In the genomic region with DNA sequence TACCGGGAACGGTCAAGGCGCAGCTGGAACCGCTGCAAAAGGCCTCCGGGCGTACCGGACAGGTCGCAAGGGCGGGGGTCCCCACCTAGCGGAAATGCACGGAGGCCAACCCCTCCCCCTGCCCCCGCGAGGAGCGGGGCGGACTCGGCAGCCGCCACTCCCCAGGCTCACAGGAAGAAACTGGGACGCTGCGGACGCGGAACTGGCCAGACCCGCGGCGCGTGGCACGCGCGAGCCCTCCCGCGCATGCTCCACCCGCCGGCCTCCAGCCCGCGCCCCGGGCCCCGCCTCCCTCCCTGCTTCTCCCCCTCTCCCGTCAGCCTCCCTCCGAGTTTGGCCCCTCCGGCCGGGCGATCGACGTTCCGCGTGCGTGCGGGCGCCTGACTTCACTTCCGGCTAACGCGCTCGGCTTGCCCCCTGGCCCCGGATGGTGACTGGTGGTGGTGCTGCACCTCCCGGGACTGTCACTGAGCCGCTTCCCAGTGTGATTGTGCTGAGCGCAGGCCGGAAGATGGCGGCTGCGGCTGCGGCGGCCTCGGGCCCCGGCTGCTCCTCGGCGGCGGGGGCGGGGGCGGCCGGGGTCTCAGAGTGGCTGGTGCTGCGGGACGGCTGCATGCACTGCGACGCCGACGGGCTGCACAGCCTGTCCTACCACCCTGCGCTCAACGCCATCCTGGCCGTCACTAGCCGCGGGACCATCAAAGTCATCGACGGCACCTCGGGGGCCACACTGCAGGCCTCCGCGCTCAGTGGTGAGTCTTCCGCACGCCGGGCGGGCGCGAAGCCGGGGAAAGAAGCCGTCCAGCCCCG, we compare ENCODE assay signal across 1 cellular context.
TF ChIP-seq lines count a peak whose summit lies in the region.

A gene with protein sequence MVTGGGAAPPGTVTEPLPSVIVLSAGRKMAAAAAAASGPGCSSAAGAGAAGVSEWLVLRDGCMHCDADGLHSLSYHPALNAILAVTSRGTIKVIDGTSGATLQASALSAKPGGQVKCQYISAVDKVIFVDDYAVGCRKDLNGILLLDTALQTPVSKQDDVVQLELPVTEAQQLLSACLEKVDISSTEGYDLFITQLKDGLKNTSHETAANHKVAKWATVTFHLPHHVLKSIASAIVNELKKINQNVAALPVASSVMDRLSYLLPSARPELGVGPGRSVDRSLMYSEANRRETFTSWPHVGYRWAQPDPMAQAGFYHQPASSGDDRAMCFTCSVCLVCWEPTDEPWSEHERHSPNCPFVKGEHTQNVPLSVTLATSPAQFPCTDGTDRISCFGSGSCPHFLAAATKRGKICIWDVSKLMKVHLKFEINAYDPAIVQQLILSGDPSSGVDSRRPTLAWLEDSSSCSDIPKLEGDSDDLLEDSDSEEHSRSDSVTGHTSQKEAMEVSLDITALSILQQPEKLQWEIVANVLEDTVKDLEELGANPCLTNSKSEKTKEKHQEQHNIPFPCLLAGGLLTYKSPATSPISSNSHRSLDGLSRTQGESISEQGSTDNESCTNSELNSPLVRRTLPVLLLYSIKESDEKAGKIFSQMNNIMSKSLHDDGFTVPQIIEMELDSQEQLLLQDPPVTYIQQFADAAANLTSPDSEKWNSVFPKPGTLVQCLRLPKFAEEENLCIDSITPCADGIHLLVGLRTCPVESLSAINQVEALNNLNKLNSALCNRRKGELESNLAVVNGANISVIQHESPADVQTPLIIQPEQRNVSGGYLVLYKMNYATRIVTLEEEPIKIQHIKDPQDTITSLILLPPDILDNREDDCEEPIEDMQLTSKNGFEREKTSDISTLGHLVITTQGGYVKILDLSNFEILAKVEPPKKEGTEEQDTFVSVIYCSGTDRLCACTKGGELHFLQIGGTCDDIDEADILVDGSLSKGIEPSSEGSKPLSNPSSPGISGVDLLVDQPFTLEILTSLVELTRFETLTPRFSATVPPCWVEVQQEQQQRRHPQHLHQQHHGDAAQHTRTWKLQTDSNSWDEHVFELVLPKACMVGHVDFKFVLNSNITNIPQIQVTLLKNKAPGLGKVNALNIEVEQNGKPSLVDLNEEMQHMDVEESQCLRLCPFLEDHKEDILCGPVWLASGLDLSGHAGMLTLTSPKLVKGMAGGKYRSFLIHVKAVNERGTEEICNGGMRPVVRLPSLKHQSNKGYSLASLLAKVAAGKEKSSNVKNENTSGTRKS (N-terminal part only) (plus strand): TSS at position 289 of the 810 bp plus-strand sequence. CDS start 139 bp downstream, at position 428.

TF ChIP-seq in GM12878, 131 proteins besides CTCF, POLR2A, EP300 and RAD21 (continued from another document and continues in another):
- TF ChIP-seq, protein P1, sequence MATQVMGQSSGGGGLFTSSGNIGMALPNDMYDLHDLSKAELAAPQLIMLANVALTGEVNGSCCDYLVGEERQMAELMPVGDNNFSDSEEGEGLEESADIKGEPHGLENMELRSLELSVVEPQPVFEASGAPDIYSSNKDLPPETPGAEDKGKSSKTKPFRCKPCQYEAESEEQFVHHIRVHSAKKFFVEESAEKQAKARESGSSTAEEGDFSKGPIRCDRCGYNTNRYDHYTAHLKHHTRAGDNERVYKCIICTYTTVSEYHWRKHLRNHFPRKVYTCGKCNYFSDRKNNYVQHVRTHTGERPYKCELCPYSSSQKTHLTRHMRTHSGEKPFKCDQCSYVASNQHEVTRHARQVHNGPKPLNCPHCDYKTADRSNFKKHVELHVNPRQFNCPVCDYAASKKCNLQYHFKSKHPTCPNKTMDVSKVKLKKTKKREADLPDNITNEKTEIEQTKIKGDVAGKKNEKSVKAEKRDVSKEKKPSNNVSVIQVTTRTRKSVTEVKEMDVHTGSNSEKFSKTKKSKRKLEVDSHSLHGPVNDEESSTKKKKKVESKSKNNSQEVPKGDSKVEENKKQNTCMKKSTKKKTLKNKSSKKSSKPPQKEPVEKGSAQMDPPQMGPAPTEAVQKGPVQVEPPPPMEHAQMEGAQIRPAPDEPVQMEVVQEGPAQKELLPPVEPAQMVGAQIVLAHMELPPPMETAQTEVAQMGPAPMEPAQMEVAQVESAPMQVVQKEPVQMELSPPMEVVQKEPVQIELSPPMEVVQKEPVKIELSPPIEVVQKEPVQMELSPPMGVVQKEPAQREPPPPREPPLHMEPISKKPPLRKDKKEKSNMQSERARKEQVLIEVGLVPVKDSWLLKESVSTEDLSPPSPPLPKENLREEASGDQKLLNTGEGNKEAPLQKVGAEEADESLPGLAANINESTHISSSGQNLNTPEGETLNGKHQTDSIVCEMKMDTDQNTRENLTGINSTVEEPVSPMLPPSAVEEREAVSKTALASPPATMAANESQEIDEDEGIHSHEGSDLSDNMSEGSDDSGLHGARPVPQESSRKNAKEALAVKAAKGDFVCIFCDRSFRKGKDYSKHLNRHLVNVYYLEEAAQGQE (IDR thresholded peaks at IDR 0.05; ENCODE audit: low read depth, low read length): no peak
- TF ChIP-seq SUZ12 (IDR thresholded peaks at IDR 0.05; ENCODE audit: unreplicated experiment) (no peak), CBX3 (IDR thresholded peaks at IDR 0.05; ENCODE audit: borderline replicate concordance, low read depth) (no peak), ZNF622 (IDR thresholded peaks at IDR 0.05) (no peak), RFX5 (IDR thresholded peaks at IDR 0.05; ENCODE audit: low read depth, low read length) (0 out of 2 replicates have a peak, but pooled peaks have one; percentile 28), CBFB (IDR thresholded peaks at IDR 0.05; ENCODE audit: low read depth) (no peak), HDGF (IDR thresholded peaks at IDR 0.05) (no peak), CREB1 (IDR thresholded peaks at IDR 0.05; ENCODE audit: low read depth) (peak; percentile 91), KDM1A (IDR thresholded peaks at IDR 0.05; ENCODE audit: borderline replicate concordance) (no peak), CBX5 (IDR thresholded peaks at IDR 0.05; ENCODE audit: low read depth) (peak; percentile 66; the same call in 1 of the 2 replicates), SUPT20H (IDR thresholded peaks at IDR 0.05; ENCODE audit: borderline replicate concordance, control insufficient read depth, low read depth, low read length) (no peak), MEF2A (IDR thresholded peaks at IDR 0.05; ENCODE audit: insufficient read depth, low read depth, low read length) (no peak), KLF5 (IDR thresholded peaks at IDR 0.05; ENCODE audit: partially characterized antibody) (no peak), ZZZ3 (IDR thresholded peaks at IDR 0.05; ENCODE audit: control insufficient read depth, insufficient read length, low read depth) (no peak), SIN3A (IDR thresholded peaks at IDR 0.05; ENCODE audit: low read depth, low read length) (peak; percentile 18; the same call in 1 of the 2 replicates), BACH1 (IDR thresholded peaks at IDR 0.05; ENCODE audit: borderline replicate concordance) (peak; percentile 81), ZNF384 (IDR thresholded peaks at IDR 0.05; ENCODE audit: borderline replicate concordance, low read depth, low read length) (no peak), SMAD1 (IDR thresholded peaks at IDR 0.05; ENCODE audit: low read depth, partially characterized antibody) (peak; percentile 60), STAT1 (conservative IDR thresholded peaks at IDR 0.05) (no peak), TCF7 (IDR thresholded peaks at IDR 0.05; ENCODE audit: borderline replicate concordance) (no peak), MEF2B (IDR thresholded peaks at IDR 0.05; ENCODE audit: partially characterized antibody, poor library complexity, severe bottlenecking) (no peak), HDAC6 (IDR thresholded peaks at IDR 0.05; ENCODE audit: unreplicated experiment) (no peak), IKZF1 (conservative IDR thresholded peaks at IDR 0.05) (peak; percentile 82), SREBF1 (IDR thresholded peaks at IDR 0.05; ENCODE audit: low read length) (no peak), CREM (IDR thresholded peaks at IDR 0.05; ENCODE audit: low read depth) (peak; percentile 81; the same call in 1 of the 2 replicates), NRF1 (conservative IDR thresholded peaks at IDR 0.05; ENCODE audit: low read depth, low read length) (peak; percentile 79), BMI1 (IDR thresholded peaks at IDR 0.05; ENCODE audit: borderline replicate concordance) (no peak), JUNB (IDR thresholded peaks at IDR 0.05) (no peak), NBN (IDR thresholded peaks at IDR 0.05) (no peak)
- TF ChIP-seq, protein P2, sequence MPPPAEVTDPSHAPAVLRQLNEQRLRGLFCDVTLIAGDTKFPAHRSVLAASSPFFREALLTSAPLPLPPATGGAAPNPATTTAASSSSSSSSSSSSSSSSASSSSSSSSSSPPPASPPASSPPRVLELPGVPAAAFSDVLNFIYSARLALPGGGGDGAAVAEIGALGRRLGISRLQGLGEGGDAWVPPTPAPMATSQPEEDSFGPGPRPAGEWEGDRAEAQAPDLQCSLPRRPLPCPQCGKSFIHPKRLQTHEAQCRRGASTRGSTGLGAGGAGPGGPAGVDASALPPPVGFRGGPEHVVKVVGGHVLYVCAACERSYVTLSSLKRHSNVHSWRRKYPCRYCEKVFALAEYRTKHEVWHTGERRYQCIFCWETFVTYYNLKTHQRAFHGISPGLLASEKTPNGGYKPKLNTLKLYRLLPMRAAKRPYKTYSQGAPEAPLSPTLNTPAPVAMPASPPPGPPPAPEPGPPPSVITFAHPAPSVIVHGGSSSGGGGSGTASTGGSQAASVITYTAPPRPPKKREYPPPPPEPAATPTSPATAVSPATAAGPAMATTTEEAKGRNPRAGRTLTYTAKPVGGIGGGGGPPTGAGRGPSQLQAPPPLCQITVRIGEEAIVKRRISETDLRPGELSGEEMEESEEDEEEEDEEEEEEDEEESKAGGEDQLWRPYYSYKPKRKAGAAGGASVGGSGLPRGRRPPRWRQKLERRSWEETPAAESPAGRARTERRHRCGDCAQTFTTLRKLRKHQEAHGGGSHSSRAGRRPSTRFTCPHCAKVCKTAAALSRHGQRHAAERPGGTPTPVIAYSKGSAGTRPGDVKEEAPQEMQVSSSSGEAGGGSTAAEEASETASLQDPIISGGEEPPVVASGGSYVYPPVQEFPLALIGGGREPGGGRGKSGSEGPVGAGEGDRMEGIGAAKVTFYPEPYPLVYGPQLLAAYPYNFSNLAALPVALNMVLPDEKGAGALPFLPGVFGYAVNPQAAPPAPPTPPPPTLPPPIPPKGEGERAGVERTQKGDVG (CRISPR knock-in tag; IDR thresholded peaks at IDR 0.05): no peak
- TF ChIP-seq, protein P3, sequence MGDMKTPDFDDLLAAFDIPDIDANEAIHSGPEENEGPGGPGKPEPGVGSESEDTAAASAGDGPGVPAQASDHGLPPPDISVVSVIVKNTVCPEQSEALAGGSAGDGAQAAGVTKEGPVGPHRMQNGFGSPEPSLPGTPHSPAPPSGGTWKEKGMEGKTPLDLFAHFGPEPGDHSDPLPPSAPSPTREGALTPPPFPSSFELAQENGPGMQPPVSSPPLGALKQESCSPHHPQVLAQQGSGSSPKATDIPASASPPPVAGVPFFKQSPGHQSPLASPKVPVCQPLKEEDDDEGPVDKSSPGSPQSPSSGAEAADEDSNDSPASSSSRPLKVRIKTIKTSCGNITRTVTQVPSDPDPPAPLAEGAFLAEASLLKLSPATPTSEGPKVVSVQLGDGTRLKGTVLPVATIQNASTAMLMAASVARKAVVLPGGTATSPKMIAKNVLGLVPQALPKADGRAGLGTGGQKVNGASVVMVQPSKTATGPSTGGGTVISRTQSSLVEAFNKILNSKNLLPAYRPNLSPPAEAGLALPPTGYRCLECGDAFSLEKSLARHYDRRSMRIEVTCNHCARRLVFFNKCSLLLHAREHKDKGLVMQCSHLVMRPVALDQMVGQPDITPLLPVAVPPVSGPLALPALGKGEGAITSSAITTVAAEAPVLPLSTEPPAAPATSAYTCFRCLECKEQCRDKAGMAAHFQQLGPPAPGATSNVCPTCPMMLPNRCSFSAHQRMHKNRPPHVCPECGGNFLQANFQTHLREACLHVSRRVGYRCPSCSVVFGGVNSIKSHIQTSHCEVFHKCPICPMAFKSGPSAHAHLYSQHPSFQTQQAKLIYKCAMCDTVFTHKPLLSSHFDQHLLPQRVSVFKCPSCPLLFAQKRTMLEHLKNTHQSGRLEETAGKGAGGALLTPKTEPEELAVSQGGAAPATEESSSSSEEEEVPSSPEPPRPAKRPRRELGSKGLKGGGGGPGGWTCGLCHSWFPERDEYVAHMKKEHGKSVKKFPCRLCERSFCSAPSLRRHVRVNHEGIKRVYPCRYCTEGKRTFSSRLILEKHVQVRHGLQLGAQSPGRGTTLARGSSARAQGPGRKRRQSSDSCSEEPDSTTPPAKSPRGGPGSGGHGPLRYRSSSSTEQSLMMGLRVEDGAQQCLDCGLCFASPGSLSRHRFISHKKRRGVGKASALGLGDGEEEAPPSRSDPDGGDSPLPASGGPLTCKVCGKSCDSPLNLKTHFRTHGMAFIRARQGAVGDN (IDR thresholded peaks at IDR 0.05): peak; percentile 91
- TF ChIP-seq, protein P4, sequence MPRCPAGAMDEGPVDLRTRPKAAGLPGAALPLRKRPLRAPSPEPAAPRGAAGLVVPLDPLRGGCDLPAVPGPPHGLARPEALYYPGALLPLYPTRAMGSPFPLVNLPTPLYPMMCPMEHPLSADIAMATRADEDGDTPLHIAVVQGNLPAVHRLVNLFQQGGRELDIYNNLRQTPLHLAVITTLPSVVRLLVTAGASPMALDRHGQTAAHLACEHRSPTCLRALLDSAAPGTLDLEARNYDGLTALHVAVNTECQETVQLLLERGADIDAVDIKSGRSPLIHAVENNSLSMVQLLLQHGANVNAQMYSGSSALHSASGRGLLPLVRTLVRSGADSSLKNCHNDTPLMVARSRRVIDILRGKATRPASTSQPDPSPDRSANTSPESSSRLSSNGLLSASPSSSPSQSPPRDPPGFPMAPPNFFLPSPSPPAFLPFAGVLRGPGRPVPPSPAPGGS (IDR thresholded peaks at IDR 0.05; ENCODE audit: borderline replicate concordance, insufficient read depth, low read depth, low read length, poor library complexity, severe bottlenecking): peak; percentile 22
- TF ChIP-seq, protein P5, sequence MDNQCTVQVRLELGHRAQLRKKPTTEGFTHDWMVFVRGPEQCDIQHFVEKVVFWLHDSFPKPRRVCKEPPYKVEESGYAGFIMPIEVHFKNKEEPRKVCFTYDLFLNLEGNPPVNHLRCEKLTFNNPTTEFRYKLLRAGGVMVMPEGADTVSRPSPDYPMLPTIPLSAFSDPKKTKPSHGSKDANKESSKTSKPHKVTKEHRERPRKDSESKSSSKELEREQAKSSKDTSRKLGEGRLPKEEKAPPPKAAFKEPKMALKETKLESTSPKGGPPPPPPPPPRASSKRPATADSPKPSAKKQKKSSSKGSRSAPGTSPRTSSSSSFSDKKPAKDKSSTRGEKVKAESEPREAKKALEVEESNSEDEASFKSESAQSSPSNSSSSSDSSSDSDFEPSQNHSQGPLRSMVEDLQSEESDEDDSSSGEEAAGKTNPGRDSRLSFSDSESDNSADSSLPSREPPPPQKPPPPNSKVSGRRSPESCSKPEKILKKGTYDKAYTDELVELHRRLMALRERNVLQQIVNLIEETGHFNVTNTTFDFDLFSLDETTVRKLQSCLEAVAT (IDR thresholded peaks at IDR 0.05): no peak
- TF ChIP-seq, protein P6, sequence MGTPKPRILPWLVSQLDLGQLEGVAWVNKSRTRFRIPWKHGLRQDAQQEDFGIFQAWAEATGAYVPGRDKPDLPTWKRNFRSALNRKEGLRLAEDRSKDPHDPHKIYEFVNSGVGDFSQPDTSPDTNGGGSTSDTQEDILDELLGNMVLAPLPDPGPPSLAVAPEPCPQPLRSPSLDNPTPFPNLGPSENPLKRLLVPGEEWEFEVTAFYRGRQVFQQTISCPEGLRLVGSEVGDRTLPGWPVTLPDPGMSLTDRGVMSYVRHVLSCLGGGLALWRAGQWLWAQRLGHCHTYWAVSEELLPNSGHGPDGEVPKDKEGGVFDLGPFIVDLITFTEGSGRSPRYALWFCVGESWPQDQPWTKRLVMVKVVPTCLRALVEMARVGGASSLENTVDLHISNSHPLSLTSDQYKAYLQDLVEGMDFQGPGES (IDR thresholded peaks at IDR 0.05): no peak
